Comparison of ENCODE assay signal across 8 cellular contexts in the genomic region with DNA sequence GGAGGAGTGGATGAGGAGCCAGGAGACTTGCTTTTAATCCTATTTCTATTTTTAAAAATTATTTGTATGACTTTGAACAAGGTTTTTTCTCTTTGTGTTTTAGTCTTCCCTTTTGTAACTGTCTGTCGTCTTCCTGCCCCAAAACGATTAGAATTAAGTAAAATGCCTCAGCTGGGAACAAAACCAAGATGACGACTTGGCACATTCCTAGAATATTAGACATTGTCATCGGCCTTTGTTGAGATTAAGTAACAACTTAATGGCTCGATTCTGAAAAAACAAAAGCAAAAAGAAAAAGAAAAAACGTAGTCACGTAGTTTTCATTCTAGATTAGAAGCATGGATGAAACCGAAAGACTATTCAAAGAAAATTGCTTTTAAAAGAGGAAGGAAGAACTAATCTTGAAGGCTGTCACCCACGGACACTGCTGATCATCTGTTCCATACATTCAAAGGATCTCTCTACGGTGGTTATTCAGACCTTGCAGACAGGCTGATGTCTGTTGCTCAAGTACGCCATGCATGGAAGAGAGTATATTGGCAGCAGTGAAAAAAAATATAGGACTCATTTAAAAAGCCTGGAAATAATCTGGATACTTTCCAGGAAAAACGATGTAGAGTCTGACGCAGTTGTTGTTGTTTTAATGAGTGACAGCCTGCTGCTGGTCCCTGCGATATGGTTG. TPM values are rescaled to one million over a fixed set of nuclear protein-coding genes. Genes with fewer than 3 reads are reported as not detected.
DNase-seq lines count a peak whose midpoint lies in the region; ATAC-seq and TF ChIP-seq lines count a peak whose summit lies in the region.

No MANE protein-coding gene starts in this region.

- H3K4me1 ChIP-seq in HAP-1, result peaks cover 25% of the 10 kb centered on the region
- H3K4me1 ChIP-seq in duodenal mucosa (ENCODE audit: control insufficient read depth in 1 of 2, insufficient read depth in 2 of 2, low read length in 2 of 2), result no peaks in the 10 kb centered on the region
- no peaks in the 10 kb centered on the region for H3K4me1 ChIP-seq in BE2C

- DNase-seq in HAP-1 (ENCODE audit: low spot score in 2 of 2) (peak; percentile 48 to 88), NCI-H2171 treated with DMSO at 0.1 percent for 48 hours (lab: John Stamatoyannopoulos, UW) (peak; percentile 84), BE2C (no peak), islet precursor cell (no peak)
- DNase-seq in stimulated activated CD4-positive, alpha-beta T cell treated with anti-CD3 and anti-CD28 coated beads, Interleukin-2, amount 100 ng/mL, for 48 hours, result no peak
- no peak for DNase-seq in activated CD4-positive, alpha-beta T cell treated with anti-CD3 and anti-CD28 coated beads, Interleukin-2, amount 50 U/mL, for 4 hours

- peak; percentile 76 for ATAC-seq in GM18502 (IDR thresholded peaks at IDR 0.05; ENCODE audit: poor library complexity, unreplicated experiment)

- H3K27me3 ChIP-seq in HAP-1 (ENCODE audit: low read depth) (no peaks in the 10 kb centered on the region), duodenal mucosa (ENCODE audit: control insufficient read depth in 1 of 2, insufficient read depth in 2 of 2, low read length in 2 of 2) (no peaks in the 10 kb centered on the region), BE2C (no peaks in the 10 kb centered on the region)

- H3K4me3 ChIP-seq in HAP-1 (peak overlapping the region; percentile 3), duodenal mucosa (ENCODE audit: low read depth in 1 of 2, low read length in 2 of 2) (peak overlapping the region; percentile 13 to 23), BE2C (ENCODE audit: low read depth, low read length) (no peak overlapping the region)

- H3K27ac ChIP-seq in duodenal mucosa (ENCODE audit: low read depth, low read length), result no peak overlapping the region

- no peaks in the 10 kb centered on the region for H3K9me3 ChIP-seq in HAP-1
- no peaks in the 10 kb centered on the region for H3K9me3 ChIP-seq in duodenal mucosa (ENCODE audit: control insufficient read depth in 1 of 2, low read length in 2 of 2)
- no peaks in the 10 kb centered on the region for H3K9me3 ChIP-seq in BE2C

- in situ Hi-C loops in HAP-1 (cut with MboI; ENCODE audit: low sequenced_read_pairs), result no loop called here

- TF ChIP-seq CTCF in BE2C (IDR thresholded peaks at IDR 0.05; ENCODE audit: low read depth, low read length), result no peak

- H3K9ac ChIP-seq in duodenal mucosa (ENCODE audit: low read depth in 1 of 2, low read length in 2 of 2), result no peak overlapping the region

- H3K36me3 ChIP-seq in HAP-1 (replicated peaks) (no peaks in the 10 kb centered on the region), duodenal mucosa (ENCODE audit: control insufficient read depth in 1 of 2, insufficient read depth in 2 of 2, low read length in 2 of 2) (no peaks in the 10 kb centered on the region), BE2C (no peaks in the 10 kb centered on the region; the same call in 1 of the 2 replicates)

RNA-seq across cellular contexts. Expression of a gene that starts 16.9 kb away (rescaled TPM):
- polyA plus RNA-seq in BE2C (2012; ENCODE audit: insufficient read depth, insufficient read length, low read depth), result 22.3 TPM

Comparison
In these comparisons a context has a peak if more than half of its experiments do, and no peak if none do; other contexts are left out.
1. DNase-seq: peak in HAP-1 (2 of 2) and NCI-H2171 treated with DMSO at 0.1 percent for 48 hours (single experiment); none in BE2C (single experiment), islet precursor cell (single experiment), stimulated activated CD4-positive, alpha-beta T cell treated with anti-CD3 and anti-CD28 coated beads, Interleukin-2, amount 100 ng/mL, for 48 hours (0 of 2) and activated CD4-positive, alpha-beta T cell treated with anti-CD3 and anti-CD28 coated beads, Interleukin-2, amount 50 U/mL, for 4 hours (0 of 2).